Comparison of ENCODE assay signal across 1 cellular context in genomic region chr1:32806315-32806714, GRCh38.
A peak's percentile ranks its signal among the peaks of the same experiment; 100 is the strongest.
TF ChIP-seq lines count a peak whose summit lies in the region.

No MANE protein-coding gene starts in this region.

TF ChIP-seq in K562, 482 proteins besides CTCF, POLR2A, EP300 and RAD21:
- TF ChIP-seq CHD7 (IDR thresholded peaks at IDR 0.05; ENCODE audit: low read depth, low read length), result no peak
- TF ChIP-seq POLR2G (IDR thresholded peaks at IDR 0.05; ENCODE audit: low read depth, low read length), result 0 out of 2 replicates have a peak, but pooled peaks have one; percentile 32
